Comparison of ENCODE assay signal across 27 cellular contexts in genomic region chr11:24828938-24829337, GRCh38.
DNase-seq lines count a peak whose midpoint lies in the region; ATAC-seq, FAIRE-seq and TF ChIP-seq lines count a peak whose summit lies in the region.
"Had no signal": no experiment of that assay in that cellular context is flagged by ENCODE, and none has a peak within 500 bp of the region (broad histone marks: within the 10 kb centered on the region; RNA-seq: fewer than 3 reads in every experiment).

No MANE protein-coding gene starts in this region.

- H2AFZ ChIP-seq in H1 (ENCODE audit: low read length): 0 out of 2 replicates have a peak overlapping the region, but pooled peaks have one; percentile 7

- peaks cover 0 to 4% (median 2%) of the 10 kb centered on the region in 4 experiments; a peak in 2 of 7 replicates for H3K4me1 ChIP-seq in H1 (replicated peaks in 1 of 4; ENCODE audit: control insufficient read depth in 3 of 4, insufficient read depth in 4 of 4, low read length in 3 of 4)
- peaks cover 0 to 15% (median 8%) of the 10 kb centered on the region in 3 donors for H3K4me1 ChIP-seq in pancreas
- H3K4me1 ChIP-seq: right atrium auricular region had no signal

- no peaks in the 10 kb centered on the region for H4K20me1 ChIP-seq in H1 (replicated peaks in 1 of 2; ENCODE audit: control insufficient read depth in 1 of 2, insufficient read depth in 2 of 2, low read length in 2 of 2)
- H4K20me1 ChIP-seq: BLaER1 had no signal

- POLR2A ChIA-PET in H1 (lab: Charles Lee; ENCODE audit: partially characterized antibody): no interaction called here

- no peak overlapping the region for H2BK120ac ChIP-seq in H1 (replicated peaks; ENCODE audit: low read depth, low read length)

- no peak overlapping the region for H3K56ac ChIP-seq in H1 (replicated peaks; ENCODE audit: insufficient read length, low read depth, low read length)

- ATAC-seq in pancreas: peak; percentile 70 to 87 (median 84)
- no peak for ATAC-seq in HG03460 (IDR thresholded peaks at IDR 0.05; ENCODE audit: unreplicated experiment)
- ATAC-seq in GM18502 (IDR thresholded peaks at IDR 0.05; ENCODE audit: poor library complexity, unreplicated experiment): no peak
- no peak for ATAC-seq in GM21528 (IDR thresholded peaks at IDR 0.05; ENCODE audit: low FRiP score, unreplicated experiment)
- ATAC-seq: activated CD8-positive, alpha-beta memory T cell treated with anti-CD3 and anti-CD28 coated beads, Interleukin-2, amount 10 ng/mL, durations not matched to agents 7 days and 5 days; activated naive CD8-positive, alpha-beta T cell treated with anti-CD3 and anti-CD28 coated beads, Interleukin-2, amount 50 U/mL, for 24 hours; GM12878; naive thymus-derived CD8-positive, alpha-beta T cell had no signal

- H3K79me1 ChIP-seq in H1 (ENCODE audit: low read depth, low read length): no peaks in the 10 kb centered on the region

- no peak overlapping the region for H3K4ac ChIP-seq in H1 (replicated peaks; ENCODE audit: insufficient read length, low read depth, low read length)

- H2AK5ac ChIP-seq in H1 (ENCODE audit: low read depth, low read length): no peak overlapping the region

- H3K9ac ChIP-seq in H1 (replicated peaks in 1 of 4; ENCODE audit: extremely low read depth in 1 of 4, low read depth in 3 of 4, low read length in 3 of 4): no peak overlapping the region
- H3K9ac ChIP-seq: BLaER1, KMS-11 had no signal

- no peak for TF ChIP-seq RAD21 in H1 (IDR thresholded peaks at IDR 0.05 in 1 of 2, conservative IDR thresholded peaks at IDR 0.05 in 1 of 2; ENCODE audit: low read depth in 2 of 2, low read length in 2 of 2)

- H2BK15ac ChIP-seq in H1 (ENCODE audit: low read length): no peak overlapping the region

- H3K9me3 ChIP-seq in H1 (ENCODE audit: insufficient read depth in 2 of 2, low read depth in 1 of 2, low read length in 1 of 2): no peaks in the 10 kb centered on the region
- no peaks in the 10 kb centered on the region for H3K9me3 ChIP-seq in pancreas
- H3K9me3 ChIP-seq: BLaER1, ovary, right atrium auricular region had no signal

- TF ChIP-seq CTCF in LNCaP clone FGC (IDR thresholded peaks at IDR 0.05; ENCODE audit: control insufficient read depth, extremely low read depth, insufficient read depth) (no peak), H1 (IDR thresholded peaks at IDR 0.05; ENCODE audit: control extremely low read depth in 1 of 3, insufficient read depth in 1 of 3, low read depth in 1 of 3, low read length in 3 of 3) (no peak), pancreas (IDR thresholded peaks at IDR 0.05) (no peak)

- no peak overlapping the region for H3K14ac ChIP-seq in H1 (ENCODE audit: insufficient read length)

- no peak for TF ChIP-seq EP300 in H1 (IDR thresholded peaks at IDR 0.05; ENCODE audit: borderline replicate concordance in 1 of 2, low read depth in 2 of 2, low read length in 2 of 2)

- peak overlapping the region; percentile 11; the same call in 1 of the 2 replicates for H3K4me3 ChIP-seq in LNCaP clone FGC (ENCODE audit: low read depth, low read length)
- no peak overlapping the region for H3K4me3 ChIP-seq in H1 (ENCODE audit: extremely low read depth in 1 of 4, insufficient read depth in 2 of 4, low read depth in 3 of 4, low read length in 4 of 4)
- H3K4me3 ChIP-seq in pancreas: no peak overlapping the region
- H3K4me3 ChIP-seq: BLaER1, dorsolateral prefrontal cortex, GM12878, ovary, right atrium auricular region had no signal

- DNase-seq in DMS53 (lab: John Stamatoyannopoulos, UW) (peak; percentile 61), LNCaP clone FGC (ENCODE audit: low read depth) (peak; percentile 97), H1 (ENCODE audit: low read depth in 1 of 2, low spot score in 2 of 2) (no peak), pancreas (no peak), NCI-H1436 treated with DMSO at 0.1 percent for 48 hours (lab: John Stamatoyannopoulos, UW) (no peak)
- DNase-seq: activated CD4-positive, CD25-positive, alpha-beta regulatory T cell; activated CD8-positive, alpha-beta memory T cell treated with anti-CD3 and anti-CD28 coated beads, Interleukin-2, amount 10 ng/mL, durations not matched to agents 7 days and 5 days; activated naive CD8-positive, alpha-beta T cell treated with anti-CD3 and anti-CD28 coated beads, Interleukin-2, amount 50 U/mL, for 24 hours; activated T-cell treated with anti-CD3 and anti-CD28 coated beads, Interleukin-2, amount 50 U/mL, for 48 hours; dorsolateral prefrontal cortex; EL; midbrain; naive thymus-derived CD8-positive, alpha-beta T cell; NCI-H446 treated with DMSO at 0.1 percent for 48 hours; ovary; stimulated activated CD4-positive, alpha-beta T cell treated with anti-CD3 and anti-CD28 coated beads, Interleukin-12 subunit alpha, Interleukin-12 subunit beta, amount 100 ng/mL, for 4 hours; stimulated activated CD4-positive, alpha-beta T cell treated with anti-CD3 and anti-CD28 coated beads, Interleukin-4, amount 100 ng/mL, for 1 hour; T-helper 9 cell had no signal

- H3K36me3 ChIP-seq in H1 (ENCODE audit: control insufficient read depth in 2 of 4, insufficient read depth in 4 of 4, low read length in 3 of 4) (no peaks in the 10 kb centered on the region), pancreas (no peaks in the 10 kb centered on the region)
- H3K36me3 ChIP-seq: BLaER1, ovary, right atrium auricular region had no signal

- H3K27ac ChIP-seq in H1 (ENCODE audit: low read depth, low read length) (no peak overlapping the region), pancreas (peak overlapping the region in 2 of 4 donors; percentile 23 to 24)
- H3K27ac ChIP-seq: BLaER1, dorsolateral prefrontal cortex, KMS-11, ovary, right atrium auricular region had no signal

- intact Hi-C loops in pancreas (cut with DNase I): no loop called here

- H3K4me2 ChIP-seq in H1 (ENCODE audit: insufficient read depth in 1 of 2, low read depth in 2 of 2, low read length in 2 of 2): peak overlapping the region in 1 of 2 experiments; percentile 26; a peak in 1 of 4 replicates
- H3K4me2 ChIP-seq: BLaER1, KMS-11 had no signal

- H3K79me2 ChIP-seq in H1 (ENCODE audit: control insufficient read depth in 1 of 2, insufficient read depth in 2 of 2, low read length in 2 of 2): no peaks in the 10 kb centered on the region

- H2BK5ac ChIP-seq in H1 (ENCODE audit: low read depth, low read length): no peak overlapping the region

- no peaks in the 10 kb centered on the region for H3K23me2 ChIP-seq in H1 (ENCODE audit: low read depth, low read length)

- no peak overlapping the region for H2BK20ac ChIP-seq in H1 (ENCODE audit: low read length)

- no peak overlapping the region for H3K18ac ChIP-seq in H1 (ENCODE audit: extremely low read depth, low read length)

- H4K5ac ChIP-seq in H1 (ENCODE audit: insufficient read length, low read depth, low read length): no peak overlapping the region

- TF ChIP-seq POLR2A in H1 (IDR thresholded peaks at IDR 0.05; ENCODE audit: control extremely low read depth in 1 of 2, low read depth in 2 of 2, low read length in 2 of 2): no peak

- H3K27me3 ChIP-seq in H1 (replicated peaks in 1 of 4; ENCODE audit: control insufficient read depth in 3 of 4, extremely low read depth in 1 of 4, insufficient read depth in 3 of 4, low read length in 3 of 4): no peaks in the 10 kb centered on the region
- H3K27me3 ChIP-seq in pancreas: no peaks in the 10 kb centered on the region
- H3K27me3 ChIP-seq: BLaER1, dorsolateral prefrontal cortex, ovary, right atrium auricular region had no signal

- H3K23ac ChIP-seq in H1 (ENCODE audit: insufficient read length): no peak overlapping the region

- 29% methylated on average over 1 of the region's 1 CpG; no CpG with 5 or more reads in 1 of the 2 experiments for WGBS in H1 (ENCODE audit: extremely low coverage in 1 of 2, insufficient coverage in 1 of 2, insufficient read length in 1 of 2, insufficient replicate concordance in 2 of 2, low coverage in 1 of 2, low lambda C conversion rate in 2 of 2, missing lambda C conversion rate in 1 of 2), 2 experiments
- 0 to 10% methylated on average over 1 of the region's 1 CpG for WGBS in pancreas, 2 donors

- no peak overlapping the region for H4K8ac ChIP-seq in H1 (ENCODE audit: extremely low read depth, insufficient read depth, low read length)

- CTCF ChIA-PET in H1 (lab: Charles Lee; ENCODE audit: partially characterized antibody): interaction anchor here (0.6 to 0.9 kb wide), 2 partner anchors 47 to 1738 kb away, joined by 3 read pairs; no protein-coding TSS in a partner anchor

- peak overlapping the region; percentile 25 for H4K91ac ChIP-seq in H1 (replicated peaks; ENCODE audit: insufficient read length, low read length)

- FAIRE-seq in H1 (lab: Jason Lieb, UNC): no peak
- FAIRE-seq in pancreas (lab: Jason Lieb, UNC): no peak
- FAIRE-seq: GM12878, HTR-8/SVneo, islet of Langerhans had no signal

- no peak overlapping the region for H2BK12ac ChIP-seq in H1 (ENCODE audit: low read depth, low read length)

TF ChIP-seq in H1, 55 proteins besides CTCF, POLR2A, EP300 and RAD21:
- TF ChIP-seq KDM5A (IDR thresholded peaks at IDR 0.05; ENCODE audit: low read length) (no peak), SUZ12 (IDR thresholded peaks at IDR 0.05; ENCODE audit: low read length) (no peak), EGR1 (IDR thresholded peaks at IDR 0.05; ENCODE audit: borderline replicate concordance, low read depth, low read length) (no peak), FOSL1 (IDR thresholded peaks at IDR 0.05; ENCODE audit: insufficient read depth, low read depth, low read length) (no peak), TAF7 (optimal IDR thresholded peaks at IDR 0.05; ENCODE audit: borderline replicate concordance, low read depth, low read length) (no peak), RNF2 (IDR thresholded peaks at IDR 0.05; ENCODE audit: borderline replicate concordance, low read depth, low read length, missing control alignments, poor library complexity, severe bottlenecking) (no peak), SP2 (IDR thresholded peaks at IDR 0.05; ENCODE audit: low read length) (no peak), ATF2 (IDR thresholded peaks at IDR 0.05; ENCODE audit: low read length) (no peak), JUN (IDR thresholded peaks at IDR 0.05; ENCODE audit: low read depth, low read length) (no peak)

Comparison
In these comparisons a context has a peak if more than half of its experiments do, and no peak if none do; other contexts are left out.
1. DNase-seq: peak in DMS53 (single experiment) and LNCaP clone FGC (single experiment); none in H1 (0 of 2), pancreas (0 of 6) and NCI-H1436 treated with DMSO at 0.1 percent for 48 hours (single experiment).
2. ATAC-seq: peak in pancreas (4 of 4); none in HG03460 (single experiment), GM18502 (single experiment) and GM21528 (single experiment).